In genomic region chr12:24728366-24728765, GRCh38 we compare ENCODE assay signal across 8 cellular contexts.
DNase-seq lines count a peak whose midpoint lies in the region; ATAC-seq, FAIRE-seq and TF ChIP-seq lines count a peak whose summit lies in the region.

No MANE protein-coding gene starts in this region.

- H3K27me3 ChIP-seq in Loucy (ENCODE audit: insufficient read depth, low read length, poor library complexity, severe bottlenecking) (no peaks in the 10 kb centered on the region), K562 (ENCODE audit: control insufficient read depth in 2 of 2, insufficient read depth in 2 of 2, low read length in 2 of 2) (no peaks in the 10 kb centered on the region), uterus (no peaks in the 10 kb centered on the region)

- H3K4me3 Mint-ChIP-seq in activated CD4-positive, alpha-beta memory T cell treated with anti-CD3 and anti-CD28 coated beads for 36 hours: no peak overlapping the region
- no peak overlapping the region for H3K4me3 Mint-ChIP-seq in activated CD4-positive, alpha-beta memory T cell treated with anti-CD3 and anti-CD28 coated beads, Interleukin-2, amount 10 ng/mL, durations not matched to agents 7 days and 5 days
- peak overlapping the region in 1 of 8 donors; percentile 47 for H3K4me3 Mint-ChIP-seq in naive B cell

- no TSS peak for BruUV-seq in K562 (replicated peaks; lab: Mats Ljungman, UMichigan)

- H3K9ac ChIP-seq in Loucy (ENCODE audit: low read depth, low read length, poor library complexity, severe bottlenecking): no peak overlapping the region
- H3K9ac ChIP-seq in K562 (ENCODE audit: insufficient read depth in 1 of 2, low read depth in 2 of 2, low read length in 2 of 2): no peak overlapping the region

- H3K79me2 ChIP-seq in Loucy (ENCODE audit: insufficient read depth, low read length) (no peaks in the 10 kb centered on the region), K562 (ENCODE audit: control insufficient read depth, insufficient read depth, low read length) (no peaks in the 10 kb centered on the region)

- TF ChIP-seq EP300 in K562 (IDR thresholded peaks at IDR 0.05; ENCODE audit: low read length): no peak

- H3K27ac ChIP-seq in K562 (ENCODE audit: extremely low read depth, low read depth, low read length): no peak overlapping the region
- no peak overlapping the region for H3K27ac ChIP-seq in uterus

- TF ChIP-seq POLR2A in K562 (conservative IDR thresholded peaks at IDR 0.05) (no peak), uterus (IDR thresholded peaks at IDR 0.05) (no peak)

- peaks cover 3% of the 10 kb centered on the region for H3K9me3 Mint-ChIP-seq in activated CD4-positive, alpha-beta memory T cell treated with anti-CD3 and anti-CD28 coated beads for 36 hours
- H3K9me3 Mint-ChIP-seq in activated CD4-positive, alpha-beta memory T cell treated with anti-CD3 and anti-CD28 coated beads, Interleukin-2, amount 10 ng/mL, durations not matched to agents 7 days and 5 days: peaks cover 12% of the 10 kb centered on the region
- H3K9me3 Mint-ChIP-seq in naive B cell: no peaks in the 10 kb centered on the region

- no peaks in the 10 kb centered on the region for H3F3A ChIP-seq in Loucy (ENCODE audit: low read depth)

- H3K36me3 ChIP-seq in Loucy (ENCODE audit: insufficient read depth, low read length) (no peaks in the 10 kb centered on the region), K562 (ENCODE audit: control insufficient read depth, insufficient read depth, low read length) (no peaks in the 10 kb centered on the region), uterus (no peaks in the 10 kb centered on the region)

- peaks cover 4% of the 10 kb centered on the region for H3K36me3 Mint-ChIP-seq in activated CD4-positive, alpha-beta memory T cell treated with anti-CD3 and anti-CD28 coated beads for 36 hours
- peaks cover 5% of the 10 kb centered on the region for H3K36me3 Mint-ChIP-seq in activated CD4-positive, alpha-beta memory T cell treated with anti-CD3 and anti-CD28 coated beads, Interleukin-2, amount 10 ng/mL, durations not matched to agents 7 days and 5 days (ENCODE audit: low read depth)
- H3K36me3 Mint-ChIP-seq in naive B cell: no peaks in the 10 kb centered on the region

- H3K9me3 ChIP-seq in Loucy (ENCODE audit: insufficient read depth, low read depth, low read length) (no peaks in the 10 kb centered on the region), K562 (replicated peaks; ENCODE audit: control insufficient read depth, insufficient read depth, low read depth, low read length) (no peaks in the 10 kb centered on the region), uterus (no peaks in the 10 kb centered on the region)

- ATAC-seq in K562 (0 out of 3 replicates have a peak, but pooled peaks have one; percentile 55), naive B cell (ENCODE audit: low read depth in 2 of 2) (peak; percentile 60 to 65)

- H3K4me3 ChIP-seq in Loucy (ENCODE audit: low read length, poor library complexity, severe bottlenecking): no peak overlapping the region
- H3K4me3 ChIP-seq in K562: no peak overlapping the region
- no peak overlapping the region for H3K4me3 ChIP-seq in uterus

- H3K27ac Mint-ChIP-seq in activated CD4-positive, alpha-beta memory T cell treated with anti-CD3 and anti-CD28 coated beads for 36 hours: peak overlapping the region; percentile 38
- no peak overlapping the region for H3K27ac Mint-ChIP-seq in activated CD4-positive, alpha-beta memory T cell treated with anti-CD3 and anti-CD28 coated beads, Interleukin-2, amount 10 ng/mL, durations not matched to agents 7 days and 5 days
- no peak overlapping the region for H3K27ac Mint-ChIP-seq in naive B cell

- H4K20me1 ChIP-seq in Loucy (ENCODE audit: insufficient read depth, low read length, poor library complexity, severe bottlenecking): no peaks in the 10 kb centered on the region
- no peaks in the 10 kb centered on the region for H4K20me1 ChIP-seq in K562 (replicated peaks; ENCODE audit: control insufficient read depth, insufficient read depth, low read length)

- peak; percentile 33 to 77; a peak in 3 of 4 replicates for TF ChIP-seq RAD21 in K562 (CRISPR knock-in tag; conservative IDR thresholded peaks at IDR 0.05 in 1 of 2, IDR thresholded peaks at IDR 0.05 in 1 of 2)

- H3K4me2 ChIP-seq in Loucy (ENCODE audit: low read depth, low read length, poor library complexity, severe bottlenecking): peak overlapping the region; percentile 29
- H3K4me2 ChIP-seq in K562 (ENCODE audit: insufficient read depth, low read length): no peak overlapping the region

- H3K4me1 ChIP-seq in Loucy (ENCODE audit: insufficient read depth, low read length, poor library complexity, severe bottlenecking) (peaks cover 27% of the 10 kb centered on the region), K562 (replicated peaks in 1 of 2; ENCODE audit: control insufficient read depth in 2 of 2, insufficient read depth in 2 of 2, low read length in 2 of 2) (no peaks in the 10 kb centered on the region), uterus (no peaks in the 10 kb centered on the region)

- no peaks in the 10 kb centered on the region for H3K27me3 Mint-ChIP-seq in activated CD4-positive, alpha-beta memory T cell treated with anti-CD3 and anti-CD28 coated beads for 36 hours
- no peaks in the 10 kb centered on the region for H3K27me3 Mint-ChIP-seq in activated CD4-positive, alpha-beta memory T cell treated with anti-CD3 and anti-CD28 coated beads, Interleukin-2, amount 10 ng/mL, durations not matched to agents 7 days and 5 days
- H3K27me3 Mint-ChIP-seq in naive B cell: no peaks in the 10 kb centered on the region

- no peaks in the 10 kb centered on the region for H3K9me2 ChIP-seq in Loucy (replicated peaks; ENCODE audit: low read depth, low read length)

- peak; percentile 82 for TF ChIP-seq CTCF in Loucy (conservative IDR thresholded peaks at IDR 0.05; ENCODE audit: low read length)
- peak in 1 of 3 experiments; percentile 65; a peak in 3 of 6 replicates for TF ChIP-seq CTCF in K562 (IDR thresholded peaks at IDR 0.05 in 2 of 3, conservative IDR thresholded peaks at IDR 0.05 in 1 of 3; ENCODE audit: insufficient read depth in 2 of 3, low read depth in 1 of 3, low read length in 3 of 3)
- peak in 2 of 4 experiments; percentile 25 to 42 for TF ChIP-seq CTCF in uterus (IDR thresholded peaks at IDR 0.05)

- CTCF ChIA-PET in activated CD4-positive, alpha-beta memory T cell treated with anti-CD3 and anti-CD28 coated beads for 36 hours (lab: Charles Lee): no interaction called here
- CTCF ChIA-PET in activated CD4-positive, alpha-beta memory T cell treated with anti-CD3 and anti-CD28 coated beads, Interleukin-2, amount 10 ng/mL, durations not matched to agents 7 days and 5 days (lab: Charles Lee): no interaction called here
- CTCF ChIA-PET in K562 (lab: Yijun Ruan, JAX; ENCODE audit: low intra/inter-chr PET ratio): interaction anchor here (0.6 kb wide), 1 partner anchor 65 kb away, joined by 3 read pairs; no protein-coding TSS in a partner anchor

- FAIRE-seq in K562 (lab: Jason Lieb, UNC): peak; percentile 81

- intact Hi-C loops in activated CD4-positive, alpha-beta memory T cell treated with anti-CD3 and anti-CD28 coated beads for 36 hours (cut with micrococcal nuclease): loop anchor here (2.0 kb wide), 1 partner anchor 246 kb away; no protein-coding TSS in a partner anchor
- intact Hi-C loops in K562 (cut with micrococcal nuclease): loop anchor here (1.0 to 5.0 kb wide), 3 partner anchors 49 to 142 kb away; no protein-coding TSS in a partner anchor
- intact Hi-C loops in uterus (cut with DNase I; ENCODE audit: low total_unique reads): no loop called here

- H2AFZ ChIP-seq in Loucy (ENCODE audit: low read length) (no peak overlapping the region), K562 (ENCODE audit: low read depth, low read length) (no peak overlapping the region)

- in situ Hi-C loops in K562 (cut with MboI): no loop called here

- peaks cover 54% of the 10 kb centered on the region for H3K4me1 Mint-ChIP-seq in activated CD4-positive, alpha-beta memory T cell treated with anti-CD3 and anti-CD28 coated beads for 36 hours (ENCODE audit: low read depth)
- peaks cover 24% of the 10 kb centered on the region for H3K4me1 Mint-ChIP-seq in activated CD4-positive, alpha-beta memory T cell treated with anti-CD3 and anti-CD28 coated beads, Interleukin-2, amount 10 ng/mL, durations not matched to agents 7 days and 5 days
- peaks cover 25 to 39% (median 34%) of the 10 kb centered on the region in 3 donors for H3K4me1 Mint-ChIP-seq in naive B cell

- no peaks in the 10 kb centered on the region for H3K9me1 ChIP-seq in K562 (ENCODE audit: control insufficient read depth, insufficient read depth, low read length)

- DNase-seq in activated CD4-positive, alpha-beta memory T cell treated with anti-CD3 and anti-CD28 coated beads for 36 hours: no peak
- no peak for DNase-seq in activated CD4-positive, alpha-beta memory T cell treated with anti-CD3 and anti-CD28 coated beads, Interleukin-2, amount 10 ng/mL, durations not matched to agents 7 days and 5 days
- DNase-seq in K562 (ENCODE audit: extremely low read depth in 1 of 4, low spot score in 3 of 4) (peak in 1 of 4 experiments; percentile 35), naive B cell (peak; percentile 20), NCI-H128 (lab: John Stamatoyannopoulos, UW; ENCODE audit: unreplicated experiment) (no peak), NCI-H226 (no peak), uterus (no peak)

- POLR2A ChIA-PET in activated CD4-positive, alpha-beta memory T cell treated with anti-CD3 and anti-CD28 coated beads for 36 hours (lab: Charles Lee): no interaction called here
- POLR2A ChIA-PET in activated CD4-positive, alpha-beta memory T cell treated with anti-CD3 and anti-CD28 coated beads, Interleukin-2, amount 10 ng/mL, durations not matched to agents 7 days and 5 days (lab: Charles Lee): no interaction called here
- POLR2A ChIA-PET in K562 (lab: Yijun Ruan, JAX): no interaction called here

TF ChIP-seq in K562, 482 proteins besides CTCF, POLR2A, EP300 and RAD21:
- 0 out of 2 replicates have a peak, but pooled peaks have one; percentile 24 for TF ChIP-seq SMC3 (conservative IDR thresholded peaks at IDR 0.05; ENCODE audit: insufficient read depth, low read depth, low read length)
- TF ChIP-seq HDAC1 (IDR thresholded peaks at IDR 0.05): no peak
